1 cellular context compared by ENCODE assay signal in genomic region chr12:15910864-15911696, GRCh38.
A peak's percentile ranks its signal among the peaks of the same experiment; 100 is the strongest.
TF ChIP-seq lines count a peak whose summit lies in the region.

TSS of gene DERA (plus strand) at chr12:15911332. CDS start at chr12:15911384, 52 bp downstream.

TF ChIP-seq in K562, 482 proteins besides CTCF, POLR2A, EP300 and RAD21 (continued from another document):
- no peak for TF ChIP-seq FIP1L1 (IDR thresholded peaks at IDR 0.05; ENCODE audit: low read depth, low read length, poor library complexity, severe bottlenecking)
- no peak for TF ChIP-seq SIX5 (IDR thresholded peaks at IDR 0.05; ENCODE audit: borderline replicate concordance in 1 of 2, insufficient read depth in 1 of 2, low read depth in 1 of 2, low read length in 2 of 2)
- TF ChIP-seq SIN3A (IDR thresholded peaks at IDR 0.05; ENCODE audit: borderline replicate concordance in 2 of 2, control insufficient read depth in 1 of 2, low read depth in 2 of 2, low read length in 2 of 2): no peak
- TF ChIP-seq HSF4 (CRISPR knock-in tag; IDR thresholded peaks at IDR 0.05; ENCODE audit: borderline replicate concordance): no peak
- no peak for TF ChIP-seq KAT7 (CRISPR knock-in tag; IDR thresholded peaks at IDR 0.05; ENCODE audit: borderline replicate concordance)
- no peak for TF ChIP-seq TOE1 (IDR thresholded peaks at IDR 0.05; ENCODE audit: borderline replicate concordance)
- no peak for TF ChIP-seq TOE1 (CRISPR knock-in tag; IDR thresholded peaks at IDR 0.05; ENCODE audit: borderline replicate concordance, low read depth)
- TF ChIP-seq RFX1 (IDR thresholded peaks at IDR 0.05): no peak
- TF ChIP-seq PRDM10 (IDR thresholded peaks at IDR 0.05; ENCODE audit: partially characterized antibody): no peak
- no peak for TF ChIP-seq U2AF2 (optimal IDR thresholded peaks at IDR 0.05; ENCODE audit: low read depth, low read length)
- TF ChIP-seq MAZ (CRISPR knock-in tag; conservative IDR thresholded peaks at IDR 0.05 in 1 of 2, IDR thresholded peaks at IDR 0.05 in 1 of 2): 0 out of 4 replicates have a peak, but pooled peaks of 1 of the 2 experiments have one; percentile 24
- TF ChIP-seq GATAD2B (IDR thresholded peaks at IDR 0.05; ENCODE audit: borderline replicate concordance): no peak
- peak; percentile 53; the same call in 1 of the 2 replicates for TF ChIP-seq CTBP1 (IDR thresholded peaks at IDR 0.05; ENCODE audit: borderline replicate concordance)
- TF ChIP-seq CXXC5 (CRISPR knock-in tag; IDR thresholded peaks at IDR 0.05): peak; percentile 60; the same call in 1 of the 2 replicates
- no peak for TF ChIP-seq ERF (CRISPR knock-in tag; IDR thresholded peaks at IDR 0.05)
